In the genomic region with DNA sequence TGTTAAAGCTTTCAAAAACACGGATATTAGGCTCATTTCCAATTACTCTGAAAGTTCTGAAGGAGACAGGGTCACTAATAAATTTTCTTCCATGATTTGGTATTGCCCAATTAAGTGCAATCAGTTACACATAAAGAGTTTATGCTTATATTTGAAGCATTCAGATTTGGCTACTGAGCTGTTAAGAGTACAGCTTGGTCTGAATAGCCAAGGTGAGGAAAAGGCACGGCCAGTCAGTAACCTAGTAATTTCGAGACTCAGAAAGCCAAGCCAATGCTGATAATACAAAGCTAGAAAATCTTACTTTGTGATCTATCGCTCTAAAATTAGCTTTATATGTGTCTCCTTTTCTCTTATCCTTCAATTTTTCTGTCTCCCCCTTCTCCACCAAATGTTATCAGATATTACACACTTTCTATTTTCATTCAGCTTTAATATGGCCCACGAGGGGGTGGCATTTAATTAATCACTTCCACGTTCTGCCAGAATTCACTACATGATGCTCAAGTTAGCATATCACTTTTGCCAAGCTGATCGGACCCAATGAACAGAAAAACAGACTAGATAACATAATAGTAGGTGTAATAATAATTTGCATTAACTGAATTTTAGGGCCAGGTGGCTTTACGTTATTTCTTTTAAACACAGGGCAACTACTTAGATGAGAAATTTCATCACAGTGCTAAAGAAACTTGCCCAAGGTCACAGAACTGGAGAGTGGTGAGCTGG, we compare ENCODE assay signal across 19 cellular contexts.
DNase-seq lines count a peak whose midpoint lies in the region; ATAC-seq, FAIRE-seq and TF ChIP-seq lines count a peak whose summit lies in the region.
"Had no signal": no experiment of that assay in that cellular context is flagged by ENCODE, and none has a peak within 500 bp of the region (broad histone marks: within the 10 kb centered on the region; RNA-seq: fewer than 3 reads in every experiment).

No MANE protein-coding gene starts in this region.

- H2BK120ac ChIP-seq in IMR-90 (ENCODE audit: low read depth, low read length) = no peak overlapping the region

- FAIRE-seq in endothelial cell of umbilical vein (lab: Jason Lieb, UNC) = peak; percentile 35
- FAIRE-seq: HepG2, HTR-8/SVneo had no signal

- H3K9me3 ChIP-seq in BLaER1 = peaks cover 28% of the 10 kb centered on the region
- H3K9me3 ChIP-seq in IMR-90 (ENCODE audit: control insufficient read depth, insufficient read depth, low read length) = peaks cover 3% of the 10 kb centered on the region; the same call in 1 of the 2 replicates
- peaks cover 15% of the 10 kb centered on the region; the same call in 1 of the 2 replicates for H3K9me3 ChIP-seq in OCI-LY7 (ENCODE audit: low read length)
- no peaks in the 10 kb centered on the region for H3K9me3 ChIP-seq in endothelial cell of umbilical vein (replicated peaks; ENCODE audit: control insufficient read depth, insufficient read depth, low read length)

- BruUV-seq in IMR-90 (replicated peaks; lab: Mats Ljungman, UMichigan) = no TSS peak
- BruUV-seq in OCI-LY7 (replicated peaks; lab: Mats Ljungman, UMichigan) = TSS peak; percentile 66
- BruUV-seq in endothelial cell of umbilical vein (replicated peaks; lab: Mats Ljungman, UMichigan) = no TSS peak

- peaks cover 0 to 9% of the 10 kb centered on the region in 2 donors for H3K27me3 Mint-ChIP-seq in natural killer cell (ENCODE audit: low read depth in 2 of 2)
- H3K27me3 Mint-ChIP-seq in GM23338 (ENCODE audit: insufficient read depth, low read depth, poor library complexity) = peaks cover 10% of the 10 kb centered on the region

- TF ChIP-seq CTCF in IMR-90 (conservative IDR thresholded peaks at IDR 0.05; ENCODE audit: low read depth, low read length) (no peak), OCI-LY7 (conservative IDR thresholded peaks at IDR 0.05; ENCODE audit: low read length) (peak; percentile 10; the same call in 1 of the 2 replicates), endothelial cell of umbilical vein (IDR thresholded peaks at IDR 0.05; ENCODE audit: extremely low read depth in 1 of 2, insufficient read depth in 1 of 2, low read depth in 1 of 2, low read length in 2 of 2) (no peak), natural killer cell (IDR thresholded peaks at IDR 0.05) (no peak), GM23338 (conservative IDR thresholded peaks at IDR 0.05; ENCODE audit: low read depth in 2 of 2) (no peak)

- POLR2A ChIA-PET in IMR-90 (lab: Charles Lee; ENCODE audit: unreplicated experiment) = no interaction called here
- POLR2A ChIA-PET in OCI-LY7 (lab: Charles Lee) = interaction anchor here (0.5 to 5.0 kb wide), 16 partner anchors 8 to 1198 kb away, joined by 3 to 58 read pairs (median 4); no protein-coding TSS in a partner anchor
- POLR2A ChIA-PET in endothelial cell of umbilical vein (lab: Charles Lee) = no interaction called here

- no peaks in the 10 kb centered on the region for H3K36me3 Mint-ChIP-seq in natural killer cell
- H3K36me3 Mint-ChIP-seq in GM23338 (ENCODE audit: low read depth) = peaks cover 20% of the 10 kb centered on the region; the same call in 2 of the 3 replicates
- H3K36me3 Mint-ChIP-seq: CD14-positive monocyte; CD8-positive, alpha-beta T cell had no signal

- H3K14ac ChIP-seq in IMR-90 (replicated peaks; ENCODE audit: low read depth, low read length) = no peak overlapping the region

- H4K5ac ChIP-seq in IMR-90 (ENCODE audit: low read depth, low read length) = no peak overlapping the region

- no peak overlapping the region for H3K27ac ChIP-seq in BLaER1
- no peak overlapping the region for H3K27ac ChIP-seq in IMR-90 (ENCODE audit: insufficient read depth, low read length)
- peak overlapping the region; percentile 98 for H3K27ac ChIP-seq in OCI-LY7 (ENCODE audit: low read depth, low read length, poor library complexity, severe bottlenecking)
- no peak overlapping the region for H3K27ac ChIP-seq in endothelial cell of umbilical vein (ENCODE audit: insufficient read depth, low read depth, low read length)
- H3K27ac ChIP-seq in GM23338 (ENCODE audit: low read depth) = no peak overlapping the region

- no peaks in the 10 kb centered on the region for H3K27me3 ChIP-seq in BLaER1
- H3K27me3 ChIP-seq in IMR-90 (ENCODE audit: control insufficient read depth, insufficient read depth, low read length) = no peaks in the 10 kb centered on the region
- H3K27me3 ChIP-seq in endothelial cell of umbilical vein (ENCODE audit: control insufficient read depth in 2 of 2, insufficient read depth in 2 of 2, low read length in 2 of 2) = no peaks in the 10 kb centered on the region
- H3K27me3 ChIP-seq in GM23338 (ENCODE audit: insufficient read depth) = no peaks in the 10 kb centered on the region

- TF ChIP-seq POLR2A in IMR-90 (IDR thresholded peaks at IDR 0.05; ENCODE audit: low read depth, low read length) (no peak), endothelial cell of umbilical vein (IDR thresholded peaks at IDR 0.05; ENCODE audit: low read depth, low read length) (no peak)

- H3K9ac ChIP-seq in BLaER1 (no peak overlapping the region), IMR-90 (ENCODE audit: low read depth, low read length) (no peak overlapping the region), endothelial cell of umbilical vein (replicated peaks; ENCODE audit: extremely low read depth, insufficient read depth, low read length) (no peak overlapping the region)

- H3K4me1 ChIP-seq in BLaER1 = peaks cover 51% of the 10 kb centered on the region
- H3K4me1 ChIP-seq in IMR-90 (ENCODE audit: control insufficient read depth, insufficient read depth, low read length) = no peaks in the 10 kb centered on the region
- peaks cover 88% of the 10 kb centered on the region for H3K4me1 ChIP-seq in OCI-LY7 (ENCODE audit: insufficient read depth, low read length, poor library complexity, severe bottlenecking)
- no peaks in the 10 kb centered on the region for H3K4me1 ChIP-seq in endothelial cell of umbilical vein (ENCODE audit: control insufficient read depth, extremely low read depth, insufficient read depth, low read length)
- no peaks in the 10 kb centered on the region for H3K4me1 ChIP-seq in GM23338 (ENCODE audit: insufficient read depth)

- H3K4me1 Mint-ChIP-seq in natural killer cell = peaks cover 0 to 6% of the 10 kb centered on the region in 2 donors
- peaks cover 38% of the 10 kb centered on the region for H3K4me1 Mint-ChIP-seq in GM23338
- H3K4me1 Mint-ChIP-seq: CD14-positive monocyte had no signal

- no peak overlapping the region for H2BK15ac ChIP-seq in IMR-90 (ENCODE audit: low read depth, low read length)

- H3K79me1 ChIP-seq in IMR-90 (ENCODE audit: low read depth in 1 of 2, low read length in 2 of 2) = peaks cover 49 to 87% of the 10 kb centered on the region in 2 experiments

- no peak overlapping the region for H3K56ac ChIP-seq in IMR-90 (ENCODE audit: extremely low read depth, insufficient read depth, low read length)

- H3K4me3 ChIP-seq in BLaER1 = no peak overlapping the region
- H3K4me3 ChIP-seq in IMR-90 (ENCODE audit: insufficient read depth, low read depth, low read length) = no peak overlapping the region
- peak overlapping the region; percentile 40 for H3K4me3 ChIP-seq in OCI-LY7 (ENCODE audit: low read depth, low read length, poor library complexity, severe bottlenecking)
- H3K4me3 ChIP-seq in endothelial cell of umbilical vein (replicated peaks in 1 of 3; ENCODE audit: insufficient read depth in 1 of 3, low read depth in 1 of 3, low read length in 3 of 3) = no peak overlapping the region
- no peak overlapping the region for H3K4me3 ChIP-seq in GM23338

- intact Hi-C loops in IMR-90 (cut with micrococcal nuclease) = no loop called here
- intact Hi-C loops in OCI-LY7 (cut with micrococcal nuclease; ENCODE audit: unreplicated experiment) = loop anchor here (2.0 kb wide), 1 partner anchor 139 kb away; a partner anchor contains a TSS
- intact Hi-C loops in endothelial cell of umbilical vein (cut with micrococcal nuclease) = no loop called here
- intact Hi-C loops in natural killer cell (cut with micrococcal nuclease) = no loop called here

- H3K9me1 ChIP-seq in IMR-90 (ENCODE audit: insufficient read depth, low read length) (peaks cover 3% of the 10 kb centered on the region; the same call in 1 of the 2 replicates), endothelial cell of umbilical vein (replicated peaks; ENCODE audit: control insufficient read depth, extremely low read depth, insufficient read depth, low read length) (no peaks in the 10 kb centered on the region)

- H3K9me3 Mint-ChIP-seq in natural killer cell (no peaks in the 10 kb centered on the region), GM23338 (peaks cover 6% of the 10 kb centered on the region; the same call in 2 of the 3 replicates)
- H3K9me3 Mint-ChIP-seq: CD8-positive, alpha-beta T cell had no signal

- H3K4me3 Mint-ChIP-seq in natural killer cell (no peak overlapping the region), GM23338 (no peak overlapping the region)
- H3K4me3 Mint-ChIP-seq: CD14-positive monocyte; CD8-positive, alpha-beta T cell had no signal

- CTCF ChIA-PET in IMR-90 (lab: Yijun Ruan, JAX) = interaction anchor here (0.6 to 1.1 kb wide), 2 partner anchors 34 to 172 kb away, joined by 3 read pairs; no protein-coding TSS in a partner anchor
- CTCF ChIA-PET in OCI-LY7 (lab: Charles Lee; ENCODE audit: unreplicated experiment) = interaction anchor here (1.4 kb wide), 1 partner anchor 26 kb away, joined by 5 read pairs; no protein-coding TSS in a partner anchor
- CTCF ChIA-PET in endothelial cell of umbilical vein (lab: Charles Lee) = interaction anchor here (0.6 to 3.0 kb wide), 12 partner anchors 9 to 332 kb away, joined by 3 to 8 read pairs (median 4); no protein-coding TSS in a partner anchor

- no peak overlapping the region for H4K8ac ChIP-seq in IMR-90 (ENCODE audit: low read depth in 2 of 2, low read length in 2 of 2)

- WGBS in IMR-90 (ENCODE audit: extremely low coverage in 2 of 2, insufficient read length in 1 of 2), 2 experiments = no CpG with 5 or more reads among the region's 8 CpGs

- H3K23ac ChIP-seq in IMR-90 (ENCODE audit: low read depth, low read length) = peak overlapping the region; percentile 52; the same call in 1 of the 2 replicates

- no peak overlapping the region for H3K18ac ChIP-seq in IMR-90 (ENCODE audit: low read depth, low read length)

- no peak overlapping the region for H2BK20ac ChIP-seq in IMR-90 (ENCODE audit: low read depth, low read length)

- H3K36me3 ChIP-seq in BLaER1 (peaks cover 80% of the 10 kb centered on the region), IMR-90 (ENCODE audit: control insufficient read depth, insufficient read depth, low read length) (peaks cover 2% of the 10 kb centered on the region; the same call in 1 of the 2 replicates), OCI-LY7 (ENCODE audit: insufficient read depth, low read length) (peaks cover 18% of the 10 kb centered on the region), endothelial cell of umbilical vein (ENCODE audit: control insufficient read depth in 2 of 2, extremely low read depth in 1 of 2, insufficient read depth in 2 of 2, low read length in 2 of 2) (peaks cover 0 to 3% of the 10 kb centered on the region in 2 experiments), GM23338 (ENCODE audit: insufficient read depth) (no peaks in the 10 kb centered on the region)

- H2AK9ac ChIP-seq in IMR-90 (replicated peaks; ENCODE audit: low read depth, low read length, poor library complexity) = no peak overlapping the region

- dilution Hi-C loops in IMR-90 (cut with HindIII; ENCODE audit: low sequenced_read_pairs, unreplicated experiment) (no loop called here), endothelial cell of umbilical vein (cut with MboI; ENCODE audit: extremely low pct_ligation_motif_present, low sequenced_read_pairs) (no loop called here)

- H2BK5ac ChIP-seq in IMR-90 (ENCODE audit: low read depth, low read length, poor library complexity, severe bottlenecking) = no peak overlapping the region

- H3F3A ChIP-seq in GM23338 (replicated peaks; ENCODE audit: low read depth) = no peaks in the 10 kb centered on the region

- no peak overlapping the region for H2AK5ac ChIP-seq in IMR-90 (ENCODE audit: low read depth, low read length)

- no peak for TF ChIP-seq RAD21 in IMR-90 (IDR thresholded peaks at IDR 0.05; ENCODE audit: low read length)

- DNase-seq in IMR-90 (no peak), OCI-LY7 (ENCODE audit: low spot score) (peak; percentile 51), endothelial cell of umbilical vein (ENCODE audit: low read depth, low spot score) (no peak), natural killer cell (no peak), GOT3 (lab: John Stamatoyannopoulos, UW) (no peak), GM23338 (ENCODE audit: low spot score) (no peak), NCI-H748 treated with DMSO at 0.1 percent for 48 hours (lab: John Stamatoyannopoulos, UW) (no peak)
- DNase-seq: 8988T; ACHN; CD8-positive, alpha-beta T cell; COR-L47; DMS153; DMS79 treated with DMSO at 0.1 percent for 48 hours; GF-D8; H7 had no signal

- peak overlapping the region; percentile 8; the same call in 1 of the 2 replicates for H3K4me2 ChIP-seq in BLaER1
- H3K4me2 ChIP-seq in IMR-90 (ENCODE audit: low read depth, low read length) = no peak overlapping the region
- H3K4me2 ChIP-seq in OCI-LY7 (ENCODE audit: low read length) = peak overlapping the region; percentile 79
- H3K4me2 ChIP-seq in endothelial cell of umbilical vein (ENCODE audit: insufficient read depth, low read length) = no peak overlapping the region
- H3K4me2 ChIP-seq in GM23338 = no peak overlapping the region

- H3K79me2 ChIP-seq in OCI-LY7 (ENCODE audit: insufficient read depth, low read depth, low read length) (peaks cover 80% of the 10 kb centered on the region), endothelial cell of umbilical vein (ENCODE audit: control insufficient read depth, insufficient read depth, low read length) (peaks cover 58% of the 10 kb centered on the region), GM23338 (replicated peaks; ENCODE audit: insufficient read depth) (peaks cover 92% of the 10 kb centered on the region)

- ATAC-seq in IMR-90 (ENCODE audit: low read depth) (no peak), natural killer cell (no peak), GM23338 (no peak)
- ATAC-seq: CD8-positive, alpha-beta T cell; HepG2 had no signal

- in situ Hi-C loops in IMR-90 (cut with MboI; ENCODE audit: low sequenced_read_pairs) = no loop called here

- H4K91ac ChIP-seq in IMR-90 (ENCODE audit: insufficient read depth, low read depth, low read length) = no peak overlapping the region

- no peak overlapping the region for H3K27ac Mint-ChIP-seq in natural killer cell
- no peak overlapping the region for H3K27ac Mint-ChIP-seq in GM23338
- H3K27ac Mint-ChIP-seq: CD14-positive monocyte; CD8-positive, alpha-beta T cell had no signal

- no peak overlapping the region for H3K4ac ChIP-seq in IMR-90 (ENCODE audit: low read depth, low read length)

- H4K20me1 ChIP-seq in BLaER1 (peaks cover 99% of the 10 kb centered on the region), IMR-90 (ENCODE audit: insufficient read depth, low read length) (peaks cover 17% of the 10 kb centered on the region; the same call in 1 of the 2 replicates), OCI-LY7 (ENCODE audit: insufficient read depth, low read length) (no peaks in the 10 kb centered on the region), endothelial cell of umbilical vein (replicated peaks; ENCODE audit: control insufficient read depth, extremely low read depth, insufficient read depth, low read length) (peaks cover 3% of the 10 kb centered on the region), GM23338 (replicated peaks; ENCODE audit: insufficient read depth) (peaks cover 3% of the 10 kb centered on the region)

- H3K9me2 ChIP-seq in OCI-LY7 (ENCODE audit: insufficient read depth, low read length) (no peaks in the 10 kb centered on the region), GM23338 (ENCODE audit: insufficient read depth) (no peaks in the 10 kb centered on the region)

- H2AFZ ChIP-seq in IMR-90 (replicated peaks; ENCODE audit: low read length, poor library complexity) (no peak overlapping the region), OCI-LY7 (ENCODE audit: low read length) (no peak overlapping the region; the same call in 1 of the 2 replicates), endothelial cell of umbilical vein (ENCODE audit: low read depth, low read length) (no peak overlapping the region), GM23338 (no peak overlapping the region)

Comparison
In these comparisons a context has a peak if more than half of its experiments do, and no peak if none do; other contexts are left out.
1. H3K4me2 ChIP-seq: peak in BLaER1 (single experiment) and OCI-LY7 (single experiment); none in IMR-90 (single experiment), endothelial cell of umbilical vein (single experiment) and GM23338 (single experiment).